22 cellular contexts compared by ENCODE assay signal in genomic region chr3:71589132-71589531, GRCh38.
DNase-seq lines count a peak whose midpoint lies in the region; ATAC-seq lines count a peak whose summit lies in the region.
"Had no signal": no experiment of that assay in that cellular context is flagged by ENCODE, and none has a peak within 500 bp of the region (broad histone marks: within the 10 kb centered on the region; RNA-seq: fewer than 3 reads in every experiment).

No MANE protein-coding gene starts in this region.

- H3K27ac Mint-ChIP-seq in stimulated activated naive CD8-positive, alpha-beta T cell treated with anti-CD3 and anti-CD28 coated beads, Interleukin-15, Interleukin-2, amounts not matched to agents 100 ng/mL and 50 ng/mL, for 24 hours: peak overlapping the region; percentile 0
- H3K27ac Mint-ChIP-seq in stimulated activated naive B cell treated with anti-CD40 and anti-IgM and Interleukin-4, amounts not matched to agents 10 μg/mL and 1 μg/mL and 100 μg/mL, for 72 hours: peak overlapping the region; percentile 21
- H3K27ac Mint-ChIP-seq: CD4-positive, alpha-beta T cell; HFFc6 had no signal

- H3K27me3 Mint-ChIP-seq in stimulated activated naive CD8-positive, alpha-beta T cell treated with anti-CD3 and anti-CD28 coated beads, Interleukin-15, Interleukin-2, amounts not matched to agents 100 ng/mL and 50 ng/mL, for 24 hours: no peaks in the 10 kb centered on the region
- no peaks in the 10 kb centered on the region for H3K27me3 Mint-ChIP-seq in stimulated activated naive B cell treated with anti-CD40 and anti-IgM and Interleukin-4, amounts not matched to agents 10 μg/mL and 1 μg/mL and 100 μg/mL, for 72 hours
- H3K27me3 Mint-ChIP-seq: CD4-positive, alpha-beta T cell had no signal

- H3K36me3 Mint-ChIP-seq in stimulated activated naive CD8-positive, alpha-beta T cell treated with anti-CD3 and anti-CD28 coated beads, Interleukin-15, Interleukin-2, amounts not matched to agents 100 ng/mL and 50 ng/mL, for 24 hours (ENCODE audit: low read depth): peaks cover 4% of the 10 kb centered on the region
- peaks cover 0 to 4% of the 10 kb centered on the region in 2 donors for H3K36me3 Mint-ChIP-seq in stimulated activated naive B cell treated with anti-CD40 and anti-IgM and Interleukin-4, amounts not matched to agents 10 μg/mL and 1 μg/mL and 100 μg/mL, for 72 hours

- H3K4me3 Mint-ChIP-seq in stimulated activated naive CD8-positive, alpha-beta T cell treated with anti-CD3 and anti-CD28 coated beads, Interleukin-15, Interleukin-2, amounts not matched to agents 100 ng/mL and 50 ng/mL, for 24 hours: no peak overlapping the region
- no peak overlapping the region for H3K4me3 Mint-ChIP-seq in stimulated activated naive B cell treated with anti-CD40 and anti-IgM and Interleukin-4, amounts not matched to agents 10 μg/mL and 1 μg/mL and 100 μg/mL, for 72 hours
- H3K4me3 Mint-ChIP-seq: CD4-positive, alpha-beta T cell; HFFc6 had no signal

- H3K4me1 Mint-ChIP-seq in stimulated activated naive CD8-positive, alpha-beta T cell treated with anti-CD3 and anti-CD28 coated beads, Interleukin-15, Interleukin-2, amounts not matched to agents 100 ng/mL and 50 ng/mL, for 24 hours (ENCODE audit: low read depth): peaks cover 59% of the 10 kb centered on the region
- H3K4me1 Mint-ChIP-seq in stimulated activated naive B cell treated with anti-CD40 and anti-IgM and Interleukin-4, amounts not matched to agents 10 μg/mL and 1 μg/mL and 100 μg/mL, for 72 hours: peaks cover 24 to 58% of the 10 kb centered on the region in 2 donors

- no peak for ATAC-seq in stimulated activated naive CD8-positive, alpha-beta T cell treated with anti-CD3 and anti-CD28 coated beads, Interleukin-15, Interleukin-2, amounts not matched to agents 100 U/mL and 50 U/mL, for 24 hours
- ATAC-seq in stimulated activated naive B cell treated with anti-CD40 and anti-IgM and Interleukin-4, amounts not matched to agents 10 μg/mL and 1 μg/mL and 100 μg/mL, for 72 hours (replicated peaks): no peak
- ATAC-seq: K562, Right ventricle myocardium inferior had no signal

- no peaks in the 10 kb centered on the region for H3K9me3 Mint-ChIP-seq in stimulated activated naive CD8-positive, alpha-beta T cell treated with anti-CD3 and anti-CD28 coated beads, Interleukin-15, Interleukin-2, amounts not matched to agents 100 ng/mL and 50 ng/mL, for 24 hours
- H3K9me3 Mint-ChIP-seq in stimulated activated naive B cell treated with anti-CD40 and anti-IgM and Interleukin-4, amounts not matched to agents 10 μg/mL and 1 μg/mL and 100 μg/mL, for 72 hours: no peaks in the 10 kb centered on the region
- H3K9me3 Mint-ChIP-seq: CD4-positive, alpha-beta T cell; HFFc6 had no signal

- peak; percentile 36 for DNase-seq in DMS153 (lab: John Stamatoyannopoulos, UW)
- DNase-seq in DMS153 treated with DMSO at 0.1 percent for 48 hours (lab: John Stamatoyannopoulos, UW; ENCODE audit: unreplicated experiment): no peak
- no peak for DNase-seq in stimulated activated naive CD8-positive, alpha-beta T cell treated with anti-CD3 and anti-CD28 coated beads, Interleukin-15, Interleukin-2, amounts not matched to agents 100 U/mL and 50 U/mL, for 24 hours
- peak; percentile 21 for DNase-seq in NCI-H774 (lab: John Stamatoyannopoulos, UW)
- no peak for DNase-seq in stimulated activated naive B cell treated with anti-CD40 and anti-IgM and Interleukin-4, amounts not matched to agents 10 μg/mL and 1 μg/mL and 100 μg/mL, for 72 hours
- DNase-seq in pons (ENCODE audit: low spot score): no peak
- no peak for DNase-seq in stimulated activated CD8-positive, alpha-beta memory T cell treated with anti-CD3 and anti-CD28 coated beads, Interleukin-4, amount 100 ng/mL, for 48 hours
- DNase-seq: ACHN; Caco-2; CD4-positive, alpha-beta T cell; DMS 273 treated with DMSO at 0.1 percent for 48 hours; H7; HFFc6; NCI-H1092; NCI-H187; NCI-H2107; NCI-H226; NCI-H526 treated with DMSO at 0.1 percent for 48 hours; OCI-M1 had no signal

Comparison
In these comparisons a context has a peak if more than half of its experiments do, and no peak if none do; other contexts are left out.
1. DNase-seq: peak in DMS153 (single experiment) and NCI-H774 (single experiment); none in DMS153 treated with DMSO at 0.1 percent for 48 hours (single experiment), stimulated activated naive CD8-positive, alpha-beta T cell treated with anti-CD3 and anti-CD28 coated beads, Interleukin-15, Interleukin-2, amounts not matched to agents 100 U/mL and 50 U/mL, for 24 hours (single experiment), stimulated activated naive B cell treated with anti-CD40 and anti-IgM and Interleukin-4, amounts not matched to agents 10 μg/mL and 1 μg/mL and 100 μg/mL, for 72 hours (single experiment), pons (single experiment) and stimulated activated CD8-positive, alpha-beta memory T cell treated with anti-CD3 and anti-CD28 coated beads, Interleukin-4, amount 100 ng/mL, for 48 hours (single experiment).